12 cellular contexts compared by ENCODE assay signal in the genomic region with DNA sequence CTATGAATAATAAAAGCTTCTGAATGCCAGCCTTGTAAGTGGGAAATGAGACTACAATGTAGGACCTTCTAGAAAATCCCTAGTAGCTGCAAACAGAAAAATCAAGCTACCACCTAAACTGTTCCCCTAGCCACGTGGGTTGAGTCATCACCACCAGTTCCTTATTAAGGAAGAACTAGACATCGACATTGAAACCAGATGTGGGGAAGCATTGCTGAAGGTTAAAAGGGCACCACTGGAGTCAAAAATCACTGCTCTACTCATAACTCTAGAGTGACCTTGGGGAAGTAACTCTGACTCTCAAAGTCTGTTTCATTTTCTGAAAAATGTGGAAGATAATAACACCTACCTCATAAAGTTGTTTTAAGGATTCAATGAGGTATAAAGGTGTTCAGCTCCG. TPM values are rescaled to one million over a fixed set of nuclear protein-coding genes. Genes with fewer than 3 reads are reported as not detected.
DNase-seq lines count a peak whose midpoint lies in the region; ATAC-seq and TF ChIP-seq lines count a peak whose summit lies in the region.
"Had no signal": no experiment of that assay in that cellular context is flagged by ENCODE, and none has a peak within 500 bp of the region (broad histone marks: within the 10 kb centered on the region; RNA-seq: fewer than 3 reads in every experiment).

No MANE protein-coding gene starts in this region.

- no peaks in the 10 kb centered on the region for H3K79me2 ChIP-seq in MM.1S (ENCODE audit: low read length)

- H3K27ac ChIP-seq in MM.1S (ENCODE audit: low read length) = no peak overlapping the region

- DNase-seq in GM04503 (ENCODE audit: low read depth) (peak; percentile 50), MM.1S (peak; percentile 32), fibroblast of the conjunctiva (ENCODE audit: low read depth) (peak; percentile 75), immature natural killer cell (no peak), HT-29 (ENCODE audit: low spot score) (no peak), erythroblast (lab: John Stamatoyannopoulos, UW) (no peak)
- DNase-seq: activated CD4-positive, alpha-beta T cell treated with anti-CD3 and anti-CD28 coated beads, Interleukin-2, amount 50 U/mL, for 1 hour; dermis blood vessel endothelial cell; NCI-H1048 had no signal

- peak; percentile 63 for ATAC-seq in GM21423 (IDR thresholded peaks at IDR 0.05; ENCODE audit: unreplicated experiment)
- ATAC-seq in HG03135 (IDR thresholded peaks at IDR 0.05; ENCODE audit: unreplicated experiment) = no peak
- ATAC-seq: mucosa of descending colon had no signal

- H3K4me1 Mint-ChIP-seq in immature natural killer cell = no peaks in the 10 kb centered on the region

- H3K9me3 Mint-ChIP-seq in immature natural killer cell = no peaks in the 10 kb centered on the region

- H3F3A ChIP-seq in MM.1S (ENCODE audit: insufficient read depth, low read length) = no peaks in the 10 kb centered on the region

- no peak for TF ChIP-seq POLR2A in erythroblast (IDR thresholded peaks at IDR 0.05; ENCODE audit: low read length)

- no peak overlapping the region for H3K4me2 ChIP-seq in MM.1S (ENCODE audit: low read depth, low read length)

- peaks cover 0 to 2% (median 0%) of the 10 kb centered on the region in 3 donors for H3K27me3 Mint-ChIP-seq in immature natural killer cell (ENCODE audit: low read depth in 3 of 3)

- no peak overlapping the region for H2AFZ ChIP-seq in MM.1S (ENCODE audit: low read length)

- H4K20me1 ChIP-seq in MM.1S (ENCODE audit: insufficient read depth, low read length) = no peaks in the 10 kb centered on the region

- H3K9ac ChIP-seq in MM.1S (ENCODE audit: low read length) = no peak overlapping the region

- no peak overlapping the region for H3K4me3 ChIP-seq in MM.1S (ENCODE audit: low read length)
- H3K4me3 ChIP-seq: mucosa of descending colon had no signal

- no peak for TF ChIP-seq CTCF in MM.1S (IDR thresholded peaks at IDR 0.05; ENCODE audit: low read length)

- no peaks in the 10 kb centered on the region for H3K36me3 ChIP-seq in MM.1S (replicated peaks; ENCODE audit: insufficient read depth, low read length)

- no peaks in the 10 kb centered on the region for H3K4me1 ChIP-seq in MM.1S (ENCODE audit: low read length)

- no peaks in the 10 kb centered on the region for H3K9me2 ChIP-seq in MM.1S (replicated peaks; ENCODE audit: insufficient read depth, low read length)

- no peak overlapping the region for H3K4me3 Mint-ChIP-seq in immature natural killer cell

- no peaks in the 10 kb centered on the region for H3K9me3 ChIP-seq in MM.1S (replicated peaks; ENCODE audit: insufficient read depth, low read length)
- H3K9me3 ChIP-seq: mucosa of descending colon had no signal

- H3K27me3 ChIP-seq in MM.1S (replicated peaks; ENCODE audit: insufficient read depth, low read length) = no peaks in the 10 kb centered on the region

- no peaks in the 10 kb centered on the region for H3K36me3 Mint-ChIP-seq in immature natural killer cell

- no peak overlapping the region for H3K27ac Mint-ChIP-seq in immature natural killer cell

RNA-seq across cellular contexts. Expression of a gene that starts 9.4 kb away (rescaled TPM):
- polyA plus RNA-seq in immature natural killer cell = 100 to 1,000 TPM in 1 of 3 donors, 10 to 100 TPM in 2; 59.7 to 101 (median 61.8) TPM
- 23.0 and 41.3 TPM in 2 replicates for total RNA-seq in HT-29 (2014; rRNA removed; shearing (Covaris generic))

RNA-seq across cellular contexts. Expression of a gene that starts 38.2 kb away (rescaled TPM):
- 10 to 100 TPM; 17.9 to 29.1 (median 28.0) TPM for polyA plus RNA-seq in immature natural killer cell
- 15.6 and 18.1 TPM in 2 replicates for total RNA-seq in HT-29 (2014; rRNA removed; shearing (Covaris generic))

RNA-seq across cellular contexts. Expression of a gene that starts 53.7 kb away (rescaled TPM):
- polyA plus RNA-seq in immature natural killer cell = 1 to 10 TPM; 2.7 to 6.4 (median 6.4) TPM
- total RNA-seq in HT-29 (2014; rRNA removed; shearing (Covaris generic)) = 28.7 and 31.5 TPM in 2 replicates

RNA-seq across cellular contexts. Expression of a gene that starts 59.2 kb away (rescaled TPM):
- polyA plus RNA-seq in immature natural killer cell = 10 to 100 TPM; 22.4 to 36.0 (median 27.5) TPM
- total RNA-seq in HT-29 (2014; rRNA removed; shearing (Covaris generic)) = 1.1 and 2.6 TPM in 2 replicates

Comparison
In these comparisons a context has a peak if more than half of its experiments do, and no peak if none do; other contexts are left out.
1. DNase-seq: peak in GM04503 (single experiment), MM.1S (single experiment) and fibroblast of the conjunctiva (single experiment); none in immature natural killer cell (0 of 3), HT-29 (single experiment) and erythroblast (0 of 2).